15 cellular contexts compared by ENCODE assay signal in the genomic region with DNA sequence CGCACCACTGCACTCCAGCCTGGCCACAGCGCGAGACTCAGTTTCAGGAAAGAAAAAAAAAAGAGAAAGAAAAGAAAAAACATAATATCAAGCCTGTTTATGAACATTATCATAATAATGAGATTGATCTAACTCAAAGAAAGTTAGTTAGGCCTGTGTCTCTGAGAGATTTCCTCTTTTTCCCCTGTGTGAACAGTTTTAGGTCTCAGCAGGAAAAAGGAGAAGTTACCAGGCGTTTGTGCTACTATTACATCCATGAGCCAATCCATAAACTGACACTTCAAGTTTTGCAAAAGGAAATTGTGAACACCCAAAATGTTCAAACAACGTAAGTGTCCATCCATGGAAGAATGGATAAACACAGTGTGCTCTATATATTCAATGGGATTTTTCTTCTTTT. TPM values are rescaled to one million over a fixed set of nuclear protein-coding genes. Genes with fewer than 3 reads are reported as not detected.
"Had no signal": no experiment of that assay in that cellular context is flagged by ENCODE, and none has a peak within 500 bp of the region (broad histone marks: within the 10 kb centered on the region; RNA-seq: fewer than 3 reads in every experiment).

No MANE protein-coding gene starts in this region.

- H3K9me3 ChIP-seq: ovary had no signal

- H3K27ac ChIP-seq: ascending aorta, esophagus muscularis mucosa, ovary, thoracic aorta had no signal

- H3K27me3 ChIP-seq: ascending aorta, esophagus muscularis mucosa, ovary had no signal

- H3K4me3 ChIP-seq: ascending aorta, esophagus muscularis mucosa, ovary, thoracic aorta had no signal

- H3K36me3 ChIP-seq: ascending aorta, esophagus muscularis mucosa, ovary, thoracic aorta had no signal

- DNase-seq: activated CD4-positive, alpha-beta T cell treated with anti-CD3 and anti-CD28 coated beads for 1 hour; activated CD8-positive, alpha-beta memory T cell treated with anti-CD3 and anti-CD28 coated beads, Interleukin-2, amount 50 U/mL, for 4 hours; activated CD8-positive, alpha-beta T cell treated with anti-CD3 and anti-CD28 coated beads for 36 hours; activated naive CD4-positive, alpha-beta T cell treated with Interleukin-2 at 50 U/mL for 16 hours; activated naive CD8-positive, alpha-beta T cell treated with anti-CD3 and anti-CD28 coated beads, Interleukin-2, amount 50 U/mL, for 24 hours; ovary; stimulated activated CD4-positive, alpha-beta T cell treated with anti-CD3 and anti-CD28 coated beads, Interleukin-4, amount 100 ng/mL, for 24 hours; stimulated activated naive CD8-positive, alpha-beta T cell treated with anti-CD3 and anti-CD28 coated beads, Interleukin-15, amount 100 ng/mL, for 72 hours had no signal

- H3K4me1 ChIP-seq: ascending aorta, esophagus muscularis mucosa had no signal

RNA-seq across cellular contexts. Expression of gene TARM1, which starts 3.8 kb away (rescaled TPM):
- total RNA-seq: activated CD8-positive, alpha-beta T cell treated with anti-CD3 and anti-CD28 coated beads for 36 hours; ascending aorta; bronchial epithelial cell; esophagus muscularis mucosa; fibroblast of villous mesenchyme; lower leg skin; neural crest cell; ovary; thoracic aorta had no signal

RNA-seq across cellular contexts. Expression of gene VSTM1, which starts 13.6 kb away (rescaled TPM):
- total RNA-seq: activated CD8-positive, alpha-beta T cell treated with anti-CD3 and anti-CD28 coated beads for 36 hours; ascending aorta; bronchial epithelial cell; lower leg skin; neural crest cell; ovary; thoracic aorta had no signal

RNA-seq across cellular contexts. Expression of gene OSCAR, which starts 23.3 kb away (rescaled TPM):
- total RNA-seq: neural crest cell had no signal
